19 cellular contexts compared by ENCODE assay signal in the genomic region with DNA sequence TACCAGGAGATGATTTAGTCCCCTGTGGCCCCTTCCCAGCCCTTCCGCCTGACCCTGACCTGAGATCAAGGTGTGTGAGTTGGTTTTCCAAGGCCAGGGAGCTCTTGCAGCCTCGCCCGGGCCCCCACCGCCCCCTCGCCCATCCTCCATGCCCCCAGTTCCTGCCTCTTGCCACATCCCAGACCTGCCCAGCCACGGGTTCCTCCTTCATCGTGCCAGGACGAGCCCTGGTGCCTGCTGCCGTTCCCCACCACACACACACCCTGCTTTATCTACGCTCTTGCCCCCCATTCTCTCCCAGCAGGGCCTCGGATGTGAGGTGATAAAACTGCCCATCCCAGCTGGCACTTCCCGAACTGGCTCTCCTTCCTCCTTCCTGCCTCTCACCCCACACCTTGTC. TPM values are rescaled to one million over a fixed set of nuclear protein-coding genes. Genes with fewer than 3 reads are reported as not detected.
DNase-seq lines count a peak whose midpoint lies in the region; ATAC-seq, FAIRE-seq and TF ChIP-seq lines count a peak whose summit lies in the region.
"Had no signal": no experiment of that assay in that cellular context is flagged by ENCODE, and none has a peak within 500 bp of the region (broad histone marks: within the 10 kb centered on the region; RNA-seq: fewer than 3 reads in every experiment).

No MANE protein-coding gene starts in this region.

- H4K20me1 ChIP-seq in HepG2 (ENCODE audit: insufficient read depth, low read length), result no peaks in the 10 kb centered on the region

- peak overlapping the region; percentile 80 for H3K4me3 Mint-ChIP-seq in activated T-helper 17 cell treated with anti-CD3 and anti-CD28 coated beads, Interleukin-2, amount 50 U/mL, for 72 hours

- intact Hi-C loops in HepG2 (cut with micrococcal nuclease; ENCODE audit: unreplicated experiment) (no loop called here), right lobe of liver (cut with DNase I) (no loop called here), mucosa of descending colon (cut with DNase I, micrococcal nuclease) (no loop called here)

- no peak overlapping the region for H2AFZ ChIP-seq in HepG2 (ENCODE audit: low read length)
- H2AFZ ChIP-seq: parathyroid adenoma had no signal

- TF ChIP-seq RAD21 in HepG2 (CRISPR knock-in tag; IDR thresholded peaks at IDR 0.05), result no peak

- peaks cover 40% of the 10 kb centered on the region for H3K36me3 Mint-ChIP-seq in activated T-helper 17 cell treated with anti-CD3 and anti-CD28 coated beads, Interleukin-2, amount 50 U/mL, for 72 hours (ENCODE audit: low read depth)

- in situ Hi-C loops in HepG2 (cut with HindIII; ENCODE audit: extremely low pct_ligation_motif_present, low pct_unique_long_range_greater_than_20kb), result no loop called here

- TF ChIP-seq POLR2A in HepG2 (IDR thresholded peaks at IDR 0.05; ENCODE audit: insufficient read depth in 1 of 2, low read depth in 2 of 2, low read length in 2 of 2) (no peak), right lobe of liver (IDR thresholded peaks at IDR 0.05) (no peak)

- no peaks in the 10 kb centered on the region for H3K27me3 Mint-ChIP-seq in activated T-helper 17 cell treated with anti-CD3 and anti-CD28 coated beads, Interleukin-2, amount 50 U/mL, for 72 hours

- H3K27me3 ChIP-seq in HepG2 (ENCODE audit: control insufficient read depth in 1 of 2, insufficient read depth in 2 of 2, low read length in 2 of 2) (no peaks in the 10 kb centered on the region), right lobe of liver (no peaks in the 10 kb centered on the region)

- TF ChIP-seq CTCF in HepG2 (CRISPR knock-in tag; IDR thresholded peaks at IDR 0.05) (no peak), right lobe of liver (IDR thresholded peaks at IDR 0.05) (no peak), mucosa of descending colon (IDR thresholded peaks at IDR 0.05) (no peak)

- peaks cover 63% of the 10 kb centered on the region for H3K4me1 ChIP-seq in HepG2 (ENCODE audit: insufficient read depth, low read length)
- peaks cover 0 to 6% (median 0%) of the 10 kb centered on the region in 4 donors for H3K4me1 ChIP-seq in right lobe of liver
- H3K4me1 ChIP-seq in mucosa of descending colon (ENCODE audit: low read depth), result peaks cover 47% of the 10 kb centered on the region
- H3K4me1 ChIP-seq: parathyroid adenoma had no signal

- TF ChIP-seq EP300 in HepG2 (IDR thresholded peaks at IDR 0.05; ENCODE audit: low read depth in 2 of 2, low read length in 2 of 2) (no peak), HepG2 (CRISPR knock-in tag; IDR thresholded peaks at IDR 0.05; ENCODE audit: borderline replicate concordance) (no peak)

- DNase-seq in HepG2 (ENCODE audit: low spot score) (no peak), right lobe of liver (no peak), mucosa of descending colon (peak in 1 of 3 donors; percentile 61), caudate nucleus (lab: John Stamatoyannopoulos, UW) (no peak), midbrain (lab: John Stamatoyannopoulos, UW) (no peak)
- DNase-seq: activated CD4-positive, CD25-positive, alpha-beta regulatory T cell; EL; foreskin melanocyte; mesendoderm; NCI-H1417; NCI-H446 had no signal

- CTCF ChIA-PET in HepG2 (lab: Yijun Ruan, JAX; ENCODE audit: low intra/inter-chr PET ratio, low total read pairs), result no interaction called here

- H3K4me3 ChIP-seq in HepG2 (replicated peaks in 1 of 3; ENCODE audit: insufficient read depth in 1 of 3, low read depth in 2 of 3, low read length in 3 of 3) (peak overlapping the region in 2 of 3 experiments; percentile 49 to 67; a peak in 5 of 6 replicates), right lobe of liver (no peak overlapping the region), mucosa of descending colon (no peak overlapping the region)
- H3K4me3 ChIP-seq: cardiac muscle cell, K562 had no signal

- no peaks in the 10 kb centered on the region for H3K9me3 ChIP-seq in HepG2 (ENCODE audit: low read length)
- no peaks in the 10 kb centered on the region for H3K9me3 ChIP-seq in right lobe of liver
- H3K9me3 ChIP-seq in mucosa of descending colon, result no peaks in the 10 kb centered on the region

- no peak overlapping the region for H3K27ac ChIP-seq in HepG2 (ENCODE audit: extremely low read length, insufficient read depth, low read length)
- H3K27ac ChIP-seq in right lobe of liver, result no peak overlapping the region
- H3K27ac ChIP-seq in caudate nucleus (ENCODE audit: low read depth, low read length), result no peak overlapping the region
- H3K27ac ChIP-seq: C4-2B, cardiac muscle cell, parathyroid adenoma had no signal

- H3K36me3 ChIP-seq in HepG2 (replicated peaks in 1 of 2; ENCODE audit: control insufficient read depth in 1 of 2, insufficient read depth in 2 of 2, low read length in 2 of 2), result no peaks in the 10 kb centered on the region
- no peaks in the 10 kb centered on the region for H3K36me3 ChIP-seq in right lobe of liver
- no peaks in the 10 kb centered on the region for H3K36me3 ChIP-seq in mucosa of descending colon (ENCODE audit: low read depth)
- H3K36me3 ChIP-seq: cardiac muscle cell had no signal

- H3K9ac ChIP-seq in HepG2 (ENCODE audit: insufficient read depth, low read depth, low read length), result no peak overlapping the region
- H3K9ac ChIP-seq: parathyroid adenoma had no signal

- no peak for FAIRE-seq in HepG2 (lab: Jason Lieb, UNC)
- FAIRE-seq: endometrium, K562 had no signal

- no peaks in the 10 kb centered on the region for H3K79me2 ChIP-seq in HepG2 (ENCODE audit: insufficient read depth, low read length)
- H3K79me2 ChIP-seq: parathyroid adenoma had no signal

- no TSS peak for BruUV-seq in HepG2 (replicated peaks; lab: Mats Ljungman, UMichigan)

- ATAC-seq in HepG2 (no peak), right lobe of liver (no peak), mucosa of descending colon (peak; percentile 35), GM18861 (IDR thresholded peaks at IDR 0.05; ENCODE audit: unreplicated experiment) (no peak), GM21423 (IDR thresholded peaks at IDR 0.05; ENCODE audit: unreplicated experiment) (no peak)
- no peak for ATAC-seq in activated T-helper 17 cell treated with anti-CD3 and anti-CD28 coated beads, Interleukin-2, amount 50 U/mL, for 72 hours (replicated peaks)
- ATAC-seq: K562 had no signal

- H3K4me2 ChIP-seq in HepG2 (ENCODE audit: low read depth, low read length), result peak overlapping the region; percentile 74

- H3K4me1 Mint-ChIP-seq in activated T-helper 17 cell treated with anti-CD3 and anti-CD28 coated beads, Interleukin-2, amount 50 U/mL, for 72 hours, result peaks cover 22% of the 10 kb centered on the region

- H3K9me3 Mint-ChIP-seq in activated T-helper 17 cell treated with anti-CD3 and anti-CD28 coated beads, Interleukin-2, amount 50 U/mL, for 72 hours, result no peaks in the 10 kb centered on the region

- WGBS in HepG2 (ENCODE audit: low lambda C conversion rate), result 37% methylated on average over 7 of the region's 12 CpGs
- WGBS in right lobe of liver (ENCODE audit: insufficient coverage, low coverage, low lambda C conversion rate, missing lambda C conversion rate), result 41% methylated on average over 5 of the region's 12 CpGs

- H3K27ac Mint-ChIP-seq in activated T-helper 17 cell treated with anti-CD3 and anti-CD28 coated beads, Interleukin-2, amount 50 U/mL, for 72 hours, result peak overlapping the region; percentile 32

- POLR2A ChIA-PET in HepG2 (lab: Yijun Ruan, JAX), result interaction anchor here (0.6 to 1.1 kb wide), 3 partner anchors 13 to 66 kb away, joined by 3 read pairs; no protein-coding TSS in a partner anchor

RNA-seq across cellular contexts. Expression of gene LIF, which starts 1.4 kb away (rescaled TPM):
- total RNA-seq in HepG2 (2016; rRNA removed; fragmentation: Illumina TruSeq; extraction: Trizol) (1.5 and 3.6 TPM in 2 replicates), right lobe of liver (1 to 10 TPM in 3 of 6 experiments, under 1 TPM in 1, not detected in 2; 0.15 to 2.0 (median 1.6) TPM), mucosa of descending colon (10 to 100 TPM in 1 of 3 donors, 1 to 10 TPM in 2; 9.1 to 10.0 (median 9.9) TPM)
- total RNA-seq in HepG2 (2016; cell fraction: cytosol; rRNA removed; fragmentation: Illumina TruSeq; extraction: Trizol; ENCODE audit: low read depth), result 0.53 and 1.6 TPM in 2 replicates
- total RNA-seq in HepG2 (2016; cell fraction: insoluble cytoplasmic fraction; rRNA removed; fragmentation: Illumina TruSeq; extraction: Trizol), result 1.7 and 3.2 TPM in 2 replicates
- 2.6 TPM in 2 replicates for total RNA-seq in HepG2 (2016; cell fraction: membrane; rRNA removed; fragmentation: Illumina TruSeq; extraction: Trizol)
- 5.2 and 5.5 TPM in 2 replicates for total RNA-seq in HepG2 (2016; cell fraction: nucleus; rRNA removed; fragmentation: Illumina TruSeq; extraction: Trizol)
- 8.5 and 12.1 TPM in 2 replicates for polyA plus RNA-seq in HepG2 (2011; rRNA removed)
- 3.0 and 4.2 TPM in 2 replicates for polyA plus RNA-seq in HepG2 (2011; cell fraction: cytosol; rRNA removed)
- polyA plus RNA-seq in HepG2 (2011; cell fraction: nucleus; rRNA removed), result 48.8 and 59.2 TPM in 2 replicates
- polyA plus RNA-seq in HepG2 (2012), result 1.4 and 5.2 TPM in 2 replicates
- 0.17 and 0.26 TPM in 2 replicates for polyA plus RNA-seq in HepG2 (2016; cell fraction: cytosol; fragmentation: Illumina TruSeq; extraction: Trizol; ENCODE audit: low read depth)
- 1.1 and 1.3 TPM in 2 replicates for polyA plus RNA-seq in HepG2 (2016; cell fraction: insoluble cytoplasmic fraction; fragmentation: Illumina TruSeq; extraction: Trizol; ENCODE audit: low read depth)
- 0.64 and 0.93 TPM in 2 replicates for polyA plus RNA-seq in HepG2 (2016; cell fraction: membrane; fragmentation: Illumina TruSeq; extraction: Trizol; ENCODE audit: low read depth)
- 13.6 and 20.3 TPM in 2 replicates for polyA plus RNA-seq in HepG2 (2016; cell fraction: nucleus; fragmentation: Illumina TruSeq; extraction: Trizol; ENCODE audit: insufficient read depth, low read depth)
- 11.5 and 35.1 TPM in 2 replicates for polyA minus RNA-seq in HepG2 (2011; rRNA and poly(A)+ RNA removed; ENCODE audit: low replicate concordance)
- polyA minus RNA-seq in HepG2 (2011; cell fraction: cytosol; rRNA and poly(A)+ RNA removed), result 3.8 and 5.5 TPM in 2 replicates
- polyA minus RNA-seq in HepG2 (2011; cell fraction: nucleus; rRNA and poly(A)+ RNA removed), result 4.1 and 7.1 TPM in 2 replicates
- 100 to 1,000 TPM; 175 to 300 TPM for total RNA-seq in activated T-helper 17 cell treated with anti-CD3 and anti-CD28 coated beads, Interleukin-2, amount 50 U/mL, for 72 hours

RNA-seq across cellular contexts. Expression of gene OSM, which starts 18.7 kb away (rescaled TPM):
- total RNA-seq in HepG2 (2016; rRNA removed; fragmentation: Illumina TruSeq; extraction: Trizol) (not detected in 2 replicates), right lobe of liver (under 1 TPM in 4 of 6 experiments, not detected in 2; 0.10 to 0.75 (median 0.19) TPM), mucosa of descending colon (1 to 10 TPM in 1 of 3 donors, under 1 TPM in 1, not detected in 1; 0.41 to 1.0 TPM)
- total RNA-seq in HepG2 (2016; cell fraction: cytosol; rRNA removed; fragmentation: Illumina TruSeq; extraction: Trizol; ENCODE audit: low read depth), result not detected in 2 replicates
- total RNA-seq in HepG2 (2016; cell fraction: insoluble cytoplasmic fraction; rRNA removed; fragmentation: Illumina TruSeq; extraction: Trizol), result not detected in 2 replicates
- not detected in 2 replicates for total RNA-seq in HepG2 (2016; cell fraction: membrane; rRNA removed; fragmentation: Illumina TruSeq; extraction: Trizol)
- total RNA-seq in HepG2 (2016; cell fraction: nucleus; rRNA removed; fragmentation: Illumina TruSeq; extraction: Trizol), result not detected in 2 replicates
- 0.07 TPM in 1 of 2 replicates, not detected in the other for polyA plus RNA-seq in HepG2 (2011; rRNA removed)
- polyA plus RNA-seq in HepG2 (2011; cell fraction: cytosol; rRNA removed), result 0.05 TPM in 1 of 2 replicates, not detected in the other
- polyA plus RNA-seq in HepG2 (2011; cell fraction: nucleus; rRNA removed), result not detected in 2 replicates
- polyA plus RNA-seq in HepG2 (2012), result 0.07 TPM in 1 of 2 replicates, not detected in the other
- polyA plus RNA-seq in HepG2 (2016; cell fraction: cytosol; fragmentation: Illumina TruSeq; extraction: Trizol; ENCODE audit: low read depth), result not detected in 2 replicates
- polyA plus RNA-seq in HepG2 (2016; cell fraction: insoluble cytoplasmic fraction; fragmentation: Illumina TruSeq; extraction: Trizol; ENCODE audit: low read depth), result not detected in 2 replicates
- not detected in 2 replicates for polyA plus RNA-seq in HepG2 (2016; cell fraction: membrane; fragmentation: Illumina TruSeq; extraction: Trizol; ENCODE audit: low read depth)
- not detected in 2 replicates for polyA plus RNA-seq in HepG2 (2016; cell fraction: nucleus; fragmentation: Illumina TruSeq; extraction: Trizol; ENCODE audit: insufficient read depth, low read depth)
- polyA minus RNA-seq in HepG2 (2011; rRNA and poly(A)+ RNA removed; ENCODE audit: low replicate concordance), result not detected in 2 replicates
- polyA minus RNA-seq in HepG2 (2011; cell fraction: cytosol; rRNA and poly(A)+ RNA removed), result not detected in 2 replicates
- not detected in 2 replicates for polyA minus RNA-seq in HepG2 (2011; cell fraction: nucleus; rRNA and poly(A)+ RNA removed)
- 10 to 100 TPM; 41.1 to 88.6 TPM for total RNA-seq in activated T-helper 17 cell treated with anti-CD3 and anti-CD28 coated beads, Interleukin-2, amount 50 U/mL, for 72 hours
- total RNA-seq: cardiac muscle cell, K562 had no signal
- polyA plus RNA-seq: cardiac muscle cell had no signal

RNA-seq across cellular contexts. Expression of gene CASTOR1, which starts 41.3 kb away (rescaled TPM):
- total RNA-seq in HepG2 (2016; rRNA removed; fragmentation: Illumina TruSeq; extraction: Trizol), result 1.1 and 2.6 TPM in 2 replicates
- 0.81 and 0.88 TPM in 2 replicates for total RNA-seq in HepG2 (2016; cell fraction: cytosol; rRNA removed; fragmentation: Illumina TruSeq; extraction: Trizol; ENCODE audit: low read depth)
- total RNA-seq in HepG2 (2016; cell fraction: insoluble cytoplasmic fraction; rRNA removed; fragmentation: Illumina TruSeq; extraction: Trizol), result 0.70 and 1.2 TPM in 2 replicates
- total RNA-seq in HepG2 (2016; cell fraction: membrane; rRNA removed; fragmentation: Illumina TruSeq; extraction: Trizol), result 2.4 and 2.9 TPM in 2 replicates
- total RNA-seq in HepG2 (2016; cell fraction: nucleus; rRNA removed; fragmentation: Illumina TruSeq; extraction: Trizol), result 1.6 and 2.3 TPM in 2 replicates
- polyA plus RNA-seq in HepG2 (2011; rRNA removed), result 4.4 and 6.2 TPM in 2 replicates
- 2.6 and 3.9 TPM in 2 replicates for polyA plus RNA-seq in HepG2 (2011; cell fraction: cytosol; rRNA removed)
- 14.3 and 18.8 TPM in 2 replicates for polyA plus RNA-seq in HepG2 (2011; cell fraction: nucleus; rRNA removed)
- 2.3 and 2.7 TPM in 2 replicates for polyA plus RNA-seq in HepG2 (2012)
- polyA plus RNA-seq in HepG2 (2016; cell fraction: cytosol; fragmentation: Illumina TruSeq; extraction: Trizol; ENCODE audit: low read depth), result 0.41 and 0.72 TPM in 2 replicates
- polyA plus RNA-seq in HepG2 (2016; cell fraction: insoluble cytoplasmic fraction; fragmentation: Illumina TruSeq; extraction: Trizol; ENCODE audit: low read depth), result 0.73 and 1.3 TPM in 2 replicates
- 0.99 and 1.3 TPM in 2 replicates for polyA plus RNA-seq in HepG2 (2016; cell fraction: membrane; fragmentation: Illumina TruSeq; extraction: Trizol; ENCODE audit: low read depth)
- polyA plus RNA-seq in HepG2 (2016; cell fraction: nucleus; fragmentation: Illumina TruSeq; extraction: Trizol; ENCODE audit: insufficient read depth, low read depth), result 2.4 TPM in 1 of 2 replicates, not detected in the other
- 1.4 and 5.7 TPM in 2 replicates for polyA minus RNA-seq in HepG2 (2011; rRNA and poly(A)+ RNA removed; ENCODE audit: low replicate concordance)
- 0.97 and 1.6 TPM in 2 replicates for polyA minus RNA-seq in HepG2 (2011; cell fraction: cytosol; rRNA and poly(A)+ RNA removed)
- 2.3 and 2.9 TPM in 2 replicates for polyA minus RNA-seq in HepG2 (2011; cell fraction: nucleus; rRNA and poly(A)+ RNA removed)
- 1 to 10 TPM in 5 of 6 experiments, under 1 TPM in 1; 0.86 to 8.6 (median 4.0) TPM for total RNA-seq in right lobe of liver
- 1 to 10 TPM; 4.6 to 4.8 TPM for total RNA-seq in activated T-helper 17 cell treated with anti-CD3 and anti-CD28 coated beads, Interleukin-2, amount 50 U/mL, for 72 hours
- 1 to 10 TPM; 6.1 to 8.4 (median 7.6) TPM for total RNA-seq in mucosa of descending colon

Comparison
In these comparisons a context has a peak if more than half of its experiments do, and no peak if none do; other contexts are left out.
1. H3K4me3 ChIP-seq: peak in HepG2 (2 of 3); none in right lobe of liver (0 of 3) and mucosa of descending colon (single experiment).
2. RNA of gene LIF, which starts 1.4 kb away (total RNA-seq): 175 to 300 TPM in activated T-helper 17 cell treated with anti-CD3 and anti-CD28 coated beads, Interleukin-2, amount 50 U/mL, for 72 hours; 9.1 to 10.0 TPM in mucosa of descending colon, 0.53 to 5.5 TPM in HepG2 and 0.15 to 2.0 TPM in right lobe of liver; every median in the first group is over 10 times any median in the second.
3. RNA of gene OSM, which starts 18.7 kb away (total RNA-seq): 41.1 to 88.6 TPM in activated T-helper 17 cell treated with anti-CD3 and anti-CD28 coated beads, Interleukin-2, amount 50 U/mL, for 72 hours; 0.41 to 1.0 TPM in mucosa of descending colon, 0.10 to 0.75 TPM in right lobe of liver and not detected in HepG2; every median in the first group is over 10 times any median in the second.